17 cellular contexts compared by ENCODE assay signal in the genomic region with DNA sequence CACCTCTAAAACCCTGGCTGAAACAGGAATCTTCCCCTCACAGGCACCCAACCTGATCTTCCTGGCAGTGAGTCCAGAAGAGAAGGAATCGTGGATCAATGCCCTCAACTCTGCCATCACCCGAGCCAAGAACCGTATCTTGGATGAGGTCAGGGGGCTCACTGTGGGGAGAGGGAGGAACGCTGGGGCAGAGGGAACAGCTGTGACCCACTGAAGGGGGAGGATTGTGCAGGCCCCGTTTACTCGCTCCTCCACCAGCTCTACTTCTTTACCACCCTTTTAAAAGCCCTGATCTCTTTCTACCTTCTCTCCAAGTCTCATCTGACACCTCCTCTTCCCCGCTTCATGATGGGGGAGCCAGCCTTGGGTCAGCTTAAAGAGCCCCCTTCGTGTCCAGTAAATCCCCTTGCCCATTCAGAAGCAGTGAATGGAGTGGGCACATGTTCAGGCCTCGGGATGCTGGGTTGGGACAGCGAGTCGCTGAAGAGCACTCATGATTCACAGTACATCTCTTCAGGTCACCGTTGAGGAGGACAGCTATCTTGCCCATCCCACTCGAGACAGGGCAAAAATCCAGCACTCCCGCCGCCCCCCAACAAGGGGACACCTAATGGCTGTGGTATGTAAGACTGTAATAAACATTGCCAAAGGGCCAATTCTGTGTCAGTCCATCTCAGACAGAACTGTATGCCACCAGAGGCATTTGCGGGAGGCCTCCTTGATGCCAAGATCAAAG. TPM values are rescaled to one million over a fixed set of nuclear protein-coding genes. Genes with fewer than 3 reads are reported as not detected.
DNase-seq lines count a peak whose midpoint lies in the region; ATAC-seq, FAIRE-seq and TF ChIP-seq lines count a peak whose summit lies in the region.
"Had no signal": no experiment of that assay in that cellular context is flagged by ENCODE, and none has a peak within 500 bp of the region (broad histone marks: within the 10 kb centered on the region; RNA-seq: fewer than 3 reads in every experiment).

No MANE protein-coding gene starts in this region.

- H3K27ac Mint-ChIP-seq in CD8-positive, alpha-beta memory T cell: peak overlapping the region in 5 of 8 donors; percentile 14 to 93 (median 59)
- peak overlapping the region; percentile 58 for H3K27ac Mint-ChIP-seq in stimulated activated effector memory CD8-positive, alpha-beta T cell treated with anti-CD3 and anti-CD28 coated beads, Interleukin-12 subunit alpha, Interleukin-12 subunit beta, amount 100 ng/mL, for 72 hours
- H3K27ac Mint-ChIP-seq: activated T-cell treated with anti-CD3 and anti-CD28 coated beads, Interleukin-2, amount 50 U/mL, for 24 hours had no signal

- H3K4me3 Mint-ChIP-seq in CD8-positive, alpha-beta memory T cell: no peak overlapping the region
- no peak overlapping the region for H3K4me3 Mint-ChIP-seq in stimulated activated effector memory CD8-positive, alpha-beta T cell treated with anti-CD3 and anti-CD28 coated beads, Interleukin-12 subunit alpha, Interleukin-12 subunit beta, amount 100 ng/mL, for 72 hours
- H3K4me3 Mint-ChIP-seq: activated T-cell treated with anti-CD3 and anti-CD28 coated beads, Interleukin-2, amount 50 U/mL, for 24 hours; stimulated activated naive CD8-positive, alpha-beta T cell treated with anti-CD3 and anti-CD28 coated beads, Interleukin-15, Interleukin-2, amounts not matched to agents 100 ng/mL and 50 ng/mL, for 24 hours had no signal

- H3K27ac ChIP-seq in CD8-positive, alpha-beta memory T cell (ENCODE audit: low read depth, low read length): no peak overlapping the region
- H3K27ac ChIP-seq in esophagus muscularis mucosa (replicated peaks in 1 of 4): peak overlapping the region; percentile 93 to 99 (median 99)

- TF ChIP-seq CTCF in esophagus muscularis mucosa (IDR thresholded peaks at IDR 0.05): no peak

- no peaks in the 10 kb centered on the region for H3K27me3 ChIP-seq in CD8-positive, alpha-beta memory T cell (ENCODE audit: insufficient read depth, low read length, poor library complexity, severe bottlenecking)
- no peaks in the 10 kb centered on the region for H3K27me3 ChIP-seq in esophagus muscularis mucosa

- no peak for FAIRE-seq in frontal cortex (lab: Jason Lieb, UNC)
- FAIRE-seq: D721Med had no signal

- H3K4me1 ChIP-seq in CD8-positive, alpha-beta memory T cell (ENCODE audit: insufficient read depth, low read length): peaks cover 27% of the 10 kb centered on the region
- H3K4me1 ChIP-seq in esophagus muscularis mucosa: peaks cover 29 to 100% (median 100%) of the 10 kb centered on the region in 4 donors

- TF ChIP-seq EP300 in esophagus muscularis mucosa (IDR thresholded peaks at IDR 0.05): no peak

- no peak overlapping the region for H3K4me3 ChIP-seq in CD8-positive, alpha-beta memory T cell (ENCODE audit: low read length)
- peak overlapping the region in 1 of 4 donors; percentile 5 for H3K4me3 ChIP-seq in esophagus muscularis mucosa
- H3K4me3 ChIP-seq: lung had no signal

- no peaks in the 10 kb centered on the region for H3K27me3 Mint-ChIP-seq in CD8-positive, alpha-beta memory T cell
- H3K27me3 Mint-ChIP-seq: activated T-cell treated with anti-CD3 and anti-CD28 coated beads, Interleukin-2, amount 50 U/mL, for 24 hours; stimulated activated naive CD8-positive, alpha-beta T cell treated with anti-CD3 and anti-CD28 coated beads, Interleukin-15, Interleukin-2, amounts not matched to agents 100 ng/mL and 50 ng/mL, for 24 hours had no signal

- no peak for ATAC-seq in stimulated activated effector memory CD8-positive, alpha-beta T cell treated with anti-CD3 and anti-CD28 coated beads, Interleukin-12 subunit alpha, Interleukin-12 subunit beta, amount 100 ng/mL, for 72 hours
- ATAC-seq: Right ventricle myocardium inferior had no signal

- H3K36me3 Mint-ChIP-seq in CD8-positive, alpha-beta memory T cell: peaks cover 6 to 76% (median 27%) of the 10 kb centered on the region in 3 donors
- H3K36me3 Mint-ChIP-seq in stimulated activated effector memory CD8-positive, alpha-beta T cell treated with anti-CD3 and anti-CD28 coated beads, Interleukin-12 subunit alpha, Interleukin-12 subunit beta, amount 100 ng/mL, for 72 hours: peaks cover 86% of the 10 kb centered on the region

- peaks cover 39 to 83% (median 79%) of the 10 kb centered on the region in 3 donors for H3K4me1 Mint-ChIP-seq in CD8-positive, alpha-beta memory T cell
- H3K4me1 Mint-ChIP-seq in stimulated activated effector memory CD8-positive, alpha-beta T cell treated with anti-CD3 and anti-CD28 coated beads, Interleukin-12 subunit alpha, Interleukin-12 subunit beta, amount 100 ng/mL, for 72 hours: peaks cover 78% of the 10 kb centered on the region

- H3K9me3 Mint-ChIP-seq in CD8-positive, alpha-beta memory T cell: no peaks in the 10 kb centered on the region
- H3K9me3 Mint-ChIP-seq in stimulated activated effector memory CD8-positive, alpha-beta T cell treated with anti-CD3 and anti-CD28 coated beads, Interleukin-12 subunit alpha, Interleukin-12 subunit beta, amount 100 ng/mL, for 72 hours: no peaks in the 10 kb centered on the region
- H3K9me3 Mint-ChIP-seq: activated T-cell treated with anti-CD3 and anti-CD28 coated beads, Interleukin-2, amount 50 U/mL, for 24 hours; stimulated activated naive CD8-positive, alpha-beta T cell treated with anti-CD3 and anti-CD28 coated beads, Interleukin-15, Interleukin-2, amounts not matched to agents 100 ng/mL and 50 ng/mL, for 24 hours had no signal

- peaks cover 39% of the 10 kb centered on the region for H3K36me3 ChIP-seq in CD8-positive, alpha-beta memory T cell (ENCODE audit: insufficient read depth, low read length)
- peaks cover 37 to 75% (median 67%) of the 10 kb centered on the region in 4 donors for H3K36me3 ChIP-seq in esophagus muscularis mucosa

- DNase-seq in CD8-positive, alpha-beta memory T cell: no peak
- DNase-seq in M059J (ENCODE audit: low read depth): peak; percentile 93
- no peak for DNase-seq in esophagus muscularis mucosa (ENCODE audit: extremely low spot score)
- DNase-seq in stimulated activated effector memory CD8-positive, alpha-beta T cell treated with anti-CD3 and anti-CD28 coated beads, Interleukin-12 subunit alpha, Interleukin-12 subunit beta, amount 100 ng/mL, for 72 hours (ENCODE audit: low spot score in 2 of 2): no peak
- DNase-seq in NCI-H1092 treated with DMSO at 0.1 percent for 48 hours (lab: John Stamatoyannopoulos, UW): no peak
- no peak for DNase-seq in NCI-H1694 treated with DMSO at 0.1 percent for 48 hours (lab: John Stamatoyannopoulos, UW)
- no peak for DNase-seq in frontal cortex (ENCODE audit: low spot score in 2 of 2)
- DNase-seq: activated T-cell treated with anti-CD3 and anti-CD28 coated beads, Interleukin-2, amount 50 U/mL, for 24 hours; aorta; H7; hippocampal formation; NCI-H1105; NCI-H510A had no signal

- intact Hi-C loops in esophagus muscularis mucosa (cut with DNase I): no loop called here

- POLR2A ChIA-PET in CD8-positive, alpha-beta memory T cell (lab: Charles Lee): interaction anchor here (0.9 kb wide), 1 partner anchor 9 kb away, joined by 3 read pairs; no protein-coding TSS in a partner anchor

- CTCF ChIA-PET in CD8-positive, alpha-beta memory T cell (lab: Charles Lee): interaction anchor here (0.9 to 14.9 kb wide), 4 partner anchors 8 to 87 kb away, joined by 3 to 150 read pairs (median 8); no protein-coding TSS in a partner anchor

- TF ChIP-seq POLR2A in esophagus muscularis mucosa (IDR thresholded peaks at IDR 0.05; ENCODE audit: low read depth): no peak

- H3K9me3 ChIP-seq in CD8-positive, alpha-beta memory T cell (ENCODE audit: low read length): no peaks in the 10 kb centered on the region
- H3K9me3 ChIP-seq in esophagus muscularis mucosa: no peaks in the 10 kb centered on the region

- 56% methylated on average over 14 of the region's 16 CpGs for WGBS in esophagus muscularis mucosa

RNA-seq across cellular contexts. Expression of gene PLEKHO1, which starts 7.3 kb away (rescaled TPM):
- total RNA-seq in CD8-positive, alpha-beta memory T cell: 10 to 100 TPM; 44.9 to 47.2 TPM
- polyA plus RNA-seq in CD8-positive, alpha-beta memory T cell: 47.3 TPM
- total RNA-seq in M059J (2014; rRNA removed; shearing (Covaris generic)): 34.9 and 46.8 TPM in 2 replicates
- total RNA-seq in esophagus muscularis mucosa: 100 to 1,000 TPM; 294 to 426 (median 337) TPM
- 76.6 TPM for total RNA-seq in frontal cortex
